8 cellular contexts compared by ENCODE assay signal in genomic region chr12:55724226-55724939, GRCh38. TPM values are rescaled to one million over a fixed set of nuclear protein-coding genes. Genes with fewer than 3 reads are reported as not detected.
DNase-seq lines count a peak whose midpoint lies in the region; ATAC-seq and TF ChIP-seq lines count a peak whose summit lies in the region.

No MANE protein-coding gene starts in this region.

- H3K9me3 Mint-ChIP-seq in activated CD4-positive, alpha-beta T cell treated with anti-CD3 and anti-CD28 coated beads, Interleukin-2, amount 10 ng/mL, durations not matched to agents 24 days and 14 days: no peaks in the 10 kb centered on the region
- no peaks in the 10 kb centered on the region for H3K9me3 Mint-ChIP-seq in effector memory CD8-positive, alpha-beta T cell

- peak; percentile 41 for ATAC-seq in GM18868 (IDR thresholded peaks at IDR 0.05; ENCODE audit: unreplicated experiment)
- ATAC-seq in effector memory CD8-positive, alpha-beta T cell (replicated peaks): peak; percentile 48
- ATAC-seq in HG03571 (IDR thresholded peaks at IDR 0.05; ENCODE audit: unreplicated experiment): no peak

- peak; percentile 75 for TF ChIP-seq CTCF in A673 (conservative IDR thresholded peaks at IDR 0.05; ENCODE audit: low read depth, low read length)

- peaks cover 27% of the 10 kb centered on the region for H3K36me3 Mint-ChIP-seq in activated CD4-positive, alpha-beta T cell treated with anti-CD3 and anti-CD28 coated beads, Interleukin-2, amount 10 ng/mL, durations not matched to agents 24 days and 14 days (ENCODE audit: low read depth)
- H3K36me3 Mint-ChIP-seq in effector memory CD8-positive, alpha-beta T cell (ENCODE audit: insufficient read depth): peaks cover 22% of the 10 kb centered on the region

- peak overlapping the region; percentile 16 for H3K27ac Mint-ChIP-seq in activated CD4-positive, alpha-beta T cell treated with anti-CD3 and anti-CD28 coated beads, Interleukin-2, amount 10 ng/mL, durations not matched to agents 24 days and 14 days
- peak overlapping the region in 1 of 2 donors; percentile 74 for H3K27ac Mint-ChIP-seq in effector memory CD8-positive, alpha-beta T cell

- H3K4me3 ChIP-seq in A673 (ENCODE audit: low read depth, low read length, poor library complexity, severe bottlenecking): no peak overlapping the region

- no peaks in the 10 kb centered on the region for H3K9me3 ChIP-seq in A673 (ENCODE audit: low read depth, low read length, poor library complexity, severe bottlenecking)

- no peak overlapping the region for H3K4me3 Mint-ChIP-seq in activated CD4-positive, alpha-beta T cell treated with anti-CD3 and anti-CD28 coated beads, Interleukin-2, amount 10 ng/mL, durations not matched to agents 24 days and 14 days
- H3K4me3 Mint-ChIP-seq in effector memory CD8-positive, alpha-beta T cell: no peak overlapping the region

- peak; percentile 79 for DNase-seq in A673 (ENCODE audit: low spot score)
- DNase-seq in NCI-H345 treated with DMSO at 0.1 percent for 48 hours (lab: John Stamatoyannopoulos, UW; ENCODE audit: unreplicated experiment): peak; percentile 9
- DNase-seq in activated CD4-positive, alpha-beta T cell treated with anti-CD3 and anti-CD28 coated beads, Interleukin-2, amount 10 ng/mL, durations not matched to agents 24 days and 14 days: peak; percentile 90
- peak; percentile 57 to 68 (median 58) for DNase-seq in effector memory CD8-positive, alpha-beta T cell
- DNase-seq in mucosa of gallbladder (ENCODE audit: low spot score): peak; percentile 74
- peak in 38 of 49 donors; percentile 10 to 86 (median 56) for DNase-seq in substantia nigra (lab: John Stamatoyannopoulos, UW)

- CTCF ChIA-PET in A673 (lab: Charles Lee): interaction anchor here (0.9 kb wide), 1 partner anchor 13 kb away, joined by 6 read pairs; no protein-coding TSS in a partner anchor

- BruUV-seq in A673 (replicated peaks; lab: Mats Ljungman, UMichigan): no TSS peak

- H3K27me3 ChIP-seq in A673 (replicated peaks; ENCODE audit: insufficient read depth, low read depth, low read length, poor library complexity): no peaks in the 10 kb centered on the region

- H3K27ac ChIP-seq in A673 (ENCODE audit: low read depth, low read length, poor library complexity, severe bottlenecking): no peak overlapping the region
- H3K27ac ChIP-seq in substantia nigra (ENCODE audit: low read depth, low read length, poor library complexity, severe bottlenecking): peak overlapping the region; percentile 46

- intact Hi-C loops in A673 (cut with micrococcal nuclease; ENCODE audit: unreplicated experiment): loop anchor here (5.0 kb wide), 1 partner anchor 67 kb away; no protein-coding TSS in a partner anchor
- intact Hi-C loops in activated CD4-positive, alpha-beta T cell treated with anti-CD3 and anti-CD28 coated beads, Interleukin-2, amount 10 ng/mL, durations not matched to agents 24 days and 14 days (cut with micrococcal nuclease): loop anchor here (1.0 kb wide), 1 partner anchor 13 kb away; no protein-coding TSS in a partner anchor

- POLR2A ChIA-PET in A673 (lab: Charles Lee; ENCODE audit: low non-redundant PET): no interaction called here

- H3K4me1 ChIP-seq in A673 (ENCODE audit: insufficient read depth, low read length, poor library complexity, severe bottlenecking): peaks cover 14% of the 10 kb centered on the region

- no peaks in the 10 kb centered on the region for H3K27me3 Mint-ChIP-seq in activated CD4-positive, alpha-beta T cell treated with anti-CD3 and anti-CD28 coated beads, Interleukin-2, amount 10 ng/mL, durations not matched to agents 24 days and 14 days
- H3K27me3 Mint-ChIP-seq in effector memory CD8-positive, alpha-beta T cell: no peaks in the 10 kb centered on the region

- peaks cover 37% of the 10 kb centered on the region for H3K36me3 ChIP-seq in A673 (ENCODE audit: insufficient read depth, low read length, poor library complexity, severe bottlenecking)

- H3K4me1 Mint-ChIP-seq in activated CD4-positive, alpha-beta T cell treated with anti-CD3 and anti-CD28 coated beads, Interleukin-2, amount 10 ng/mL, durations not matched to agents 24 days and 14 days: peaks cover 22% of the 10 kb centered on the region
- peaks cover 22 to 25% of the 10 kb centered on the region in 2 donors for H3K4me1 Mint-ChIP-seq in effector memory CD8-positive, alpha-beta T cell (ENCODE audit: low read depth in 2 of 2)

RNA-seq across cellular contexts. Expression of gene RDH5, which starts 4.2 kb away (rescaled TPM):
- 6.7 and 9.7 TPM in 2 replicates for total RNA-seq in A673 (2021)
- 7.1 and 8.4 TPM in 2 replicates for total RNA-seq in activated CD4-positive, alpha-beta T cell treated with anti-CD3 and anti-CD28 coated beads, Interleukin-2, amount 10 ng/mL, durations not matched to agents 24 days and 14 days
- 43.0 TPM for total RNA-seq in mucosa of gallbladder

RNA-seq across cellular contexts. Expression of gene CD63, which starts 4.4 kb away (rescaled TPM):
- 367 and 371 TPM in 2 replicates for total RNA-seq in A673 (2021)
- 190 and 196 TPM in 2 replicates for total RNA-seq in activated CD4-positive, alpha-beta T cell treated with anti-CD3 and anti-CD28 coated beads, Interleukin-2, amount 10 ng/mL, durations not matched to agents 24 days and 14 days
- 1,148 TPM for total RNA-seq in mucosa of gallbladder

RNA-seq across cellular contexts. Expression of gene BLOC1S1, which starts 8.5 kb away (rescaled TPM):
- total RNA-seq in A673 (2021) (76.0 and 86.3 TPM in 2 replicates), mucosa of gallbladder (158 TPM)
- total RNA-seq in activated CD4-positive, alpha-beta T cell treated with anti-CD3 and anti-CD28 coated beads, Interleukin-2, amount 10 ng/mL, durations not matched to agents 24 days and 14 days: 62.7 and 64.8 TPM in 2 replicates

RNA-seq across cellular contexts. Expression of gene ITGA7, which starts 16.7 kb away (rescaled TPM):
- 14.7 and 21.4 TPM in 2 replicates for total RNA-seq in A673 (2021)
- total RNA-seq in activated CD4-positive, alpha-beta T cell treated with anti-CD3 and anti-CD28 coated beads, Interleukin-2, amount 10 ng/mL, durations not matched to agents 24 days and 14 days: 0.65 and 1.5 TPM in 2 replicates
- total RNA-seq in mucosa of gallbladder: 152 TPM

RNA-seq across cellular contexts. Expression of gene GDF11, which starts 18.5 kb away (rescaled TPM):
- total RNA-seq in A673 (2021) (38.4 and 46.9 TPM in 2 replicates), mucosa of gallbladder (11.5 TPM)
- total RNA-seq in activated CD4-positive, alpha-beta T cell treated with anti-CD3 and anti-CD28 coated beads, Interleukin-2, amount 10 ng/mL, durations not matched to agents 24 days and 14 days: 14.3 and 15.1 TPM in 2 replicates

Comparison
In these comparisons a context has a peak if more than half of its experiments do, and no peak if none do; other contexts are left out.
1. DNase-seq: peak in every context shown above with its lines; median percentile 90 in activated CD4-positive, alpha-beta T cell treated with anti-CD3 and anti-CD28 coated beads, Interleukin-2, amount 10 ng/mL, durations not matched to agents 24 days and 14 days; 79 in A673; 74 in mucosa of gallbladder; 58 in effector memory CD8-positive, alpha-beta T cell; 56 in substantia nigra; 9 in NCI-H345 treated with DMSO at 0.1 percent for 48 hours.